ENCODE assay signal across 8 cellular contexts in the genomic region with DNA sequence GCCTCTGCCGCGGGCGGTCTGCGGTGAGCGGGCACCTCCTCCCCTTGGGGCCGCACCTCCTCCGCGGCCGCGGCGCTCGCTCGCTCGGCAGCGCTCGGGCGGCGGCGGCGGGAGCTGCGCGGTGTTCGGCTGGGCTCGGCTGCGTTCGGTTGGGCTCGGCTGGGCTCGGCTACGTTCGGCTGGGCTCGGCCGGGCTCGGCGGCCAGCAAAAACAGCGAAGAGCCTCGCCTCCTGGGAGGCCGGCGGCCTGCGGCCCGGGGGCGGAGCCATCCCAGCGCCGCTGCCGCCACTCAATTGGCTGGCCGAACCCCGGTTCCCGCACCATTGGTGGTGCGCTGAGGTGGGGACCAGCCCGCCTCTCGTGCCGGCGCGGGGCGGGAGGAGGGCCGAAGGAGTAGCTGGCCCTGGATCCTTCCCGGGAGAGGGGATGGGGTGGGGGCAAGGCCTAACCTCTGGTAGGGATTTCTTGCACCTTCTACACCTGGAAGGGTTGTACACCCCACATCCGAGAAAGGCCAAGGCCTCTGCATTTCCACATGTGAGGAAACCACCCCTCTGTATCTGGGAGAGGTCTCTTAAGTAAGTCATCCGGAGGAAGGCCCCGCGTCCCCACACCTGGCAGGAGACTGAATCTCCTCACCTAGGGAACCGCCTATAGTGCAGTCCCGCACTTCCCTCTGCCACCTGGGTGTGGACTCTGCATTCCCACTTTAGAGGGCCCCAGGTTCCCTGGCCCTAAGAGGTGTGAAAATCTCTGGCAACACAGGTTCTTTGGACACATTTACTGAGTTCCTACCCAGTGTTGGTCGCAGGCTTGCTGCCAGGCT. TPM values are rescaled to one million over a fixed set of nuclear protein-coding genes. Genes with fewer than 3 reads are reported as not detected.
DNase-seq lines count a peak whose midpoint lies in the region; ATAC-seq and TF ChIP-seq lines count a peak whose summit lies in the region.

A gene (minus strand): TSS at position 20 of the 827 bp plus-strand sequence. CDS start 1,295 bp downstream, outside the sequence.

- peak within 1 kb of the TSS; percentile 73 for H3K4me2 ChIP-seq in KMS-11

- intact Hi-C loops in natural killer cell (cut with micrococcal nuclease): loop anchor here (1.0 kb wide), 1 partner anchor 65 kb away; a partner anchor contains a TSS

- H3K79me2 ChIP-seq in KMS-11 (ENCODE audit: insufficient read depth, low read depth): no peaks in the 10 kb centered on the region

- TF ChIP-seq CTCF in KMS-11 (conservative IDR thresholded peaks at IDR 0.05; ENCODE audit: low read depth, low read length): no peak
- TF ChIP-seq CTCF in natural killer cell (IDR thresholded peaks at IDR 0.05): no peak

- H4K20me1 ChIP-seq in KMS-11 (ENCODE audit: insufficient read depth): no peaks in the 10 kb centered on the region

- peaks cover 5% of the 10 kb centered on the region for H3K4me1 ChIP-seq in KMS-11 (ENCODE audit: low read depth, poor library complexity, severe bottlenecking)

- H3K9ac ChIP-seq in KMS-11: no peak within 1 kb of the TSS; the same call in 1 of the 2 replicates

- H3K9me3 Mint-ChIP-seq in natural killer cell: no peaks in the 10 kb centered on the region
- peaks cover 2% of the 10 kb centered on the region for H3K9me3 Mint-ChIP-seq in stimulated activated memory B cell treated with anti-CD40 and anti-IgM and Interleukin-4, amounts not matched to agents 10 μg/mL and 1 μg/mL and 100 μg/mL, for 72 hours

- peaks cover 12% of the 10 kb centered on the region; the same call in 1 of the 2 replicates for H3K27me3 ChIP-seq in KMS-11 (ENCODE audit: insufficient read depth, low read depth)

- H3K27ac Mint-ChIP-seq in natural killer cell: peak within 1 kb of the TSS; percentile 16 to 82
- no peak within 1 kb of the TSS for H3K27ac Mint-ChIP-seq in stimulated activated memory B cell treated with anti-CD40 and anti-IgM and Interleukin-4, amounts not matched to agents 10 μg/mL and 1 μg/mL and 100 μg/mL, for 72 hours

- DNase-seq in DMS114 treated with DMSO at 0.1 percent for 48 hours (lab: John Stamatoyannopoulos, UW; ENCODE audit: unreplicated experiment): peak; percentile 72
- DNase-seq in RPMI8226: peak; percentile 89
- peak; percentile 84 for DNase-seq in activated T-helper 9 cell treated with anti-CD3 and anti-CD28 coated beads, Interleukin-2, amount 50 U/mL, for 16 hours (ENCODE audit: low read depth)
- peak; percentile 71 for DNase-seq in fibroblast of peridontal ligament (ENCODE audit: extremely low read depth)
- DNase-seq in natural killer cell: peak; percentile 96

- H3K4me1 Mint-ChIP-seq in natural killer cell: peaks cover 6 to 19% of the 10 kb centered on the region in 2 donors
- H3K4me1 Mint-ChIP-seq in stimulated activated memory B cell treated with anti-CD40 and anti-IgM and Interleukin-4, amounts not matched to agents 10 μg/mL and 1 μg/mL and 100 μg/mL, for 72 hours: peaks cover 12% of the 10 kb centered on the region

- no peaks in the 10 kb centered on the region for H3K36me3 ChIP-seq in KMS-11 (ENCODE audit: insufficient read depth)

- ATAC-seq in GM21786 (IDR thresholded peaks at IDR 0.05; ENCODE audit: unreplicated experiment) (peak; percentile 85), natural killer cell (peak; percentile 94 to 97 (median 97))
- ATAC-seq in stimulated activated memory B cell treated with anti-CD40 and anti-IgM and Interleukin-4, amounts not matched to agents 10 μg/mL and 1 μg/mL and 100 μg/mL, for 72 hours: peak; percentile 96

- no peaks in the 10 kb centered on the region for H3K36me3 Mint-ChIP-seq in natural killer cell
- no peaks in the 10 kb centered on the region for H3K36me3 Mint-ChIP-seq in stimulated activated memory B cell treated with anti-CD40 and anti-IgM and Interleukin-4, amounts not matched to agents 10 μg/mL and 1 μg/mL and 100 μg/mL, for 72 hours

- H3K27ac ChIP-seq in KMS-11: no peak within 1 kb of the TSS

- peak within 1 kb of the TSS; percentile 93 for H2AFZ ChIP-seq in KMS-11 (ENCODE audit: low read depth)

- H3K27me3 Mint-ChIP-seq in natural killer cell (ENCODE audit: low read depth in 2 of 2): peaks cover 20 to 23% of the 10 kb centered on the region in 2 donors
- H3K27me3 Mint-ChIP-seq in stimulated activated memory B cell treated with anti-CD40 and anti-IgM and Interleukin-4, amounts not matched to agents 10 μg/mL and 1 μg/mL and 100 μg/mL, for 72 hours: peaks cover 29% of the 10 kb centered on the region

- H3K4me3 Mint-ChIP-seq in natural killer cell: peak within 1 kb of the TSS; percentile 72
- H3K4me3 Mint-ChIP-seq in stimulated activated memory B cell treated with anti-CD40 and anti-IgM and Interleukin-4, amounts not matched to agents 10 μg/mL and 1 μg/mL and 100 μg/mL, for 72 hours: peak within 1 kb of the TSS; percentile 53

- no peak within 1 kb of the TSS for H3K4me3 ChIP-seq in KMS-11 (IDR thresholded peaks at IDR 0.05; ENCODE audit: insufficient read depth, low read depth, low read length)

RNA-seq across cellular contexts. Expression of the gene that starts here (rescaled TPM):
- total RNA-seq in natural killer cell: 1 to 10 TPM in 1 of 3 donors, under 1 TPM in 1, not detected in 1; 0.34 to 1.7 TPM
